ENCODE assay signal across 8 cellular contexts in the genomic region with DNA sequence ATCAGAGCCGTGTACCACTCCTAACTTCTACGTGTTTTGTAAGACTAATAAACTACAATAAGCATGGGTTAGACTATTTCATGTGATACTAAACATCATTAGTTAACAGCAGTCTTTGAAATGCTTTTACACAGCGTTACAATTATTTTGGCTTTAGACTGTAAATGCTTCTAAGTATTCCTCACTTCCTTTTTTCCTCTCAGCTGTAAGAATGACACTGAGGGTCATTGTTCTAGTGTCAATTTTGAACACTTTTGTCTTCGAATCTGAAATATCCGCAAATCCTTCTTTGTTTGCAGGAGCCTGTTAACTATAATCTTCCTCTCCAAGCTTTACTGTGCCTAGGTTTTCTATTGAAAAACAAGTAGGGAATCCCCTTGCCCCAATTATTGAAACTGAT. TPM values are rescaled to one million over a fixed set of nuclear protein-coding genes. Genes with fewer than 3 reads are reported as not detected.
DNase-seq lines count a peak whose midpoint lies in the region; ATAC-seq and TF ChIP-seq lines count a peak whose summit lies in the region.

No MANE protein-coding gene starts in this region.

- H3K9me3 ChIP-seq in lower lobe of right lung = no peaks in the 10 kb centered on the region

- no peak for DNase-seq in AG09309 (ENCODE audit: low read depth)
- no peak for DNase-seq in HFF-Myc (ENCODE audit: extremely low read depth, low read depth)
- no peak for DNase-seq in activated T-helper 2 cell treated with anti-CD3 and anti-CD28 coated beads, Interferon-gamma antibody, Interleukin-2, Interleukin-4, amounts not matched to agents 10 μg/mL and 5 μg/mL and 100 μg/mL, durations not matched to agents 14 hours and 24 hours and 36 hours (ENCODE audit: low spot score)
- DNase-seq in lower lobe of right lung = no peak
- no peak for DNase-seq in posterior vena cava (ENCODE audit: low spot score)
- no peak for DNase-seq in activated effector memory CD4-positive, alpha-beta T cell treated with anti-CD3 and anti-CD28 coated beads, Interleukin-2, amount 50 U/mL, for 16 hours
- no peak for DNase-seq in posterior cingulate gyrus

- H3K27ac Mint-ChIP-seq in activated T-helper 2 cell treated with anti-CD3 and anti-CD28 coated beads, Interferon-gamma antibody, Interleukin-2, Interleukin-4, amounts not matched to agents 10 μg/mL and 5 μg/mL and 100 μg/mL, durations not matched to agents 14 hours and 24 hours and 36 hours = peak overlapping the region; percentile 65

- ATAC-seq in lower lobe of right lung (no peak), HG03095 (IDR thresholded peaks at IDR 0.05; ENCODE audit: unreplicated experiment) (no peak)

- H3K4me1 ChIP-seq in lower lobe of right lung = peaks cover 30% of the 10 kb centered on the region

- H3K4me3 Mint-ChIP-seq in activated T-helper 2 cell treated with anti-CD3 and anti-CD28 coated beads, Interferon-gamma antibody, Interleukin-2, Interleukin-4, amounts not matched to agents 10 μg/mL and 5 μg/mL and 100 μg/mL, durations not matched to agents 14 hours and 24 hours and 36 hours (ENCODE audit: low read depth) = peak overlapping the region; percentile 95

- H3K36me3 ChIP-seq in lower lobe of right lung = peaks cover 19% of the 10 kb centered on the region

- no peak overlapping the region for H3K27ac ChIP-seq in lower lobe of right lung

- no peaks in the 10 kb centered on the region for H3K27me3 ChIP-seq in lower lobe of right lung (ENCODE audit: low read depth)

- peaks cover 3% of the 10 kb centered on the region for H3K9me3 Mint-ChIP-seq in activated T-helper 2 cell treated with anti-CD3 and anti-CD28 coated beads, Interferon-gamma antibody, Interleukin-2, Interleukin-4, amounts not matched to agents 10 μg/mL and 5 μg/mL and 100 μg/mL, durations not matched to agents 14 hours and 24 hours and 36 hours

- peak overlapping the region; percentile 72 for H3K4me3 ChIP-seq in AG09309 (ENCODE audit: control insufficient read depth, low read depth, low read length)
- H3K4me3 ChIP-seq in HFF-Myc (replicated peaks; ENCODE audit: low read depth, low read length) = peak overlapping the region; percentile 62
- H3K4me3 ChIP-seq in lower lobe of right lung = peak overlapping the region; percentile 89

- TF ChIP-seq CTCF in AG09309 (IDR thresholded peaks at IDR 0.05; ENCODE audit: control insufficient read depth, insufficient read depth, low read depth, low read length, missing control alignments) (no peak), HFF-Myc (IDR thresholded peaks at IDR 0.05; ENCODE audit: low read depth, low read length, missing control alignments) (no peak), lower lobe of right lung (IDR thresholded peaks at IDR 0.05) (no peak)

- H3K4me1 Mint-ChIP-seq in activated T-helper 2 cell treated with anti-CD3 and anti-CD28 coated beads, Interferon-gamma antibody, Interleukin-2, Interleukin-4, amounts not matched to agents 10 μg/mL and 5 μg/mL and 100 μg/mL, durations not matched to agents 14 hours and 24 hours and 36 hours (ENCODE audit: low read depth) = peaks cover 22% of the 10 kb centered on the region

- intact Hi-C loops in activated T-helper 2 cell treated with anti-CD3 and anti-CD28 coated beads, Interferon-gamma antibody, Interleukin-2, Interleukin-4, amounts not matched to agents 10 μg/mL and 5 μg/mL and 100 μg/mL, durations not matched to agents 14 hours and 24 hours and 36 hours (cut with micrococcal nuclease) = loop anchor here (2.0 to 10.0 kb wide), 4 partner anchors 383 to 835 kb away; a partner anchor contains a TSS
- intact Hi-C loops in lower lobe of right lung (cut with DNase I) = no loop called here
- intact Hi-C loops in posterior vena cava (cut with DNase I) = no loop called here
- intact Hi-C loops in posterior cingulate gyrus (cut with DNase I) = loop anchor here (2.0 kb wide), 1 partner anchor 79 kb away; no protein-coding TSS in a partner anchor

- peaks cover 32% of the 10 kb centered on the region for H3K36me3 Mint-ChIP-seq in activated T-helper 2 cell treated with anti-CD3 and anti-CD28 coated beads, Interferon-gamma antibody, Interleukin-2, Interleukin-4, amounts not matched to agents 10 μg/mL and 5 μg/mL and 100 μg/mL, durations not matched to agents 14 hours and 24 hours and 36 hours (ENCODE audit: low read depth)

- no peaks in the 10 kb centered on the region for H3K27me3 Mint-ChIP-seq in activated T-helper 2 cell treated with anti-CD3 and anti-CD28 coated beads, Interferon-gamma antibody, Interleukin-2, Interleukin-4, amounts not matched to agents 10 μg/mL and 5 μg/mL and 100 μg/mL, durations not matched to agents 14 hours and 24 hours and 36 hours (ENCODE audit: low read depth)

RNA-seq across cellular contexts. Expression of a gene that starts 1.5 kb away (rescaled TPM):
- total RNA-seq in activated T-helper 2 cell treated with anti-CD3 and anti-CD28 coated beads, Interferon-gamma antibody, Interleukin-2, Interleukin-4, amounts not matched to agents 10 μg/mL and 5 μg/mL and 100 μg/mL, durations not matched to agents 14 hours and 24 hours and 36 hours = 162 and 173 TPM in 2 replicates
- total RNA-seq in lower lobe of right lung = 35.5 TPM
- 10 to 100 TPM; 46.5 to 48.6 TPM for total RNA-seq in posterior vena cava

RNA-seq across cellular contexts. Expression of a gene that starts 1.7 kb away (rescaled TPM):
- 28.0 and 29.4 TPM in 2 replicates for total RNA-seq in activated T-helper 2 cell treated with anti-CD3 and anti-CD28 coated beads, Interferon-gamma antibody, Interleukin-2, Interleukin-4, amounts not matched to agents 10 μg/mL and 5 μg/mL and 100 μg/mL, durations not matched to agents 14 hours and 24 hours and 36 hours
- total RNA-seq in lower lobe of right lung (20.5 TPM), posterior vena cava (10 to 100 TPM; 16.6 to 18.6 TPM)

Comparison
In these comparisons a context has a peak if more than half of its experiments do, and no peak if none do; other contexts are left out.
1. intact Hi-C loops: an anchor here in activated T-helper 2 cell treated with anti-CD3 and anti-CD28 coated beads, Interferon-gamma antibody, Interleukin-2, Interleukin-4, amounts not matched to agents 10 μg/mL and 5 μg/mL and 100 μg/mL, durations not matched to agents 14 hours and 24 hours and 36 hours (2.0 to 10.0 kb wide) and posterior cingulate gyrus (2.0 kb wide); none called in lower lobe of right lung and posterior vena cava.